8 cellular contexts compared by ENCODE assay signal in the genomic region with DNA sequence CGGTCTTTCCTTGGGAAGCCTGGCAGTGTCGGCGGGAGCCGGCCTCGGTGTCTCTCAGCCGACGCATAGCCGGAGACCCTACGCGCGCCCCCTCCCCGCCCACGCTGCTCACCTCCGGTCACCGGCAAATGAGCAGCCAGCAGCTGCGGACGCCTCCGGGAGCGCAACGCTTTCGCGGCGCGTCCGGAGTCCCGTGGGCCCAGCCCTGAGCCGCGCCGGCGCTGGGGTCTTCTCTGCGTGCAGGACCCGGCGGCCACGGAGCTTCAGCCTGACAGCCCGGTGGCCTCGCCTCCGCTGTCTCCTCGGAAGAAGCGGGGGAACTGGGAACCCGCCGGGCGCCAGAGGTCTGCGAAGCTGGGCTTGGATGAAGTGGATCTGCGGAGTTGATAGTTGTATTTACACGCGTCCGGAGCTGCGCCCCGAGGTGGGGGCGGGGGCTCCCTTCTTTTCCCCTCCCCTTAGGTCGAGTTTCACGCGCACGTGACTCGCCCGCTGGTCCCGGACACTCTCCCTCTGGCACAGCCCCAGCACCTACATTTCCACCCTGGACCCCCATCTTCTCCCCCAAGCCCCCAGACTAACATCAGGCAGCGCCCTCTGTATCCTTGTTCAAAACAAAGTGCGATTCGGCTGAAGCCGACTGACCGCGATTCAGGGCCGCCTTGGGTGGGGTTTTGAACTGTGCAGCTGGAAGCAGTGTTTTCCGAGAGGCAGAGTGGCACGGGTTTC. TPM values are rescaled to one million over a fixed set of nuclear protein-coding genes. Genes with fewer than 3 reads are reported as not detected.
DNase-seq lines count a peak whose midpoint lies in the region; ATAC-seq, FAIRE-seq and TF ChIP-seq lines count a peak whose summit lies in the region.

A gene (minus strand): TSS at position 371 of the 729 bp plus-strand sequence. CDS start 1,591 bp downstream, outside the sequence.

- peak; percentile 69 for DNase-seq in GM10266 (ENCODE audit: extremely low spot score)
- peak; percentile 57 to 68 for DNase-seq in activated CD4-positive, alpha-beta T cell treated with anti-CD3 and anti-CD28 coated beads, Interleukin-2, amount 50 U/mL, for 48 hours
- DNase-seq in epithelial cell of proximal tubule (ENCODE audit: low read depth) = no peak
- DNase-seq in naive thymus-derived CD4-positive, alpha-beta T cell = peak in 2 of 9 donors; percentile 17 to 54
- peak; percentile 58 for DNase-seq in transverse colon
- DNase-seq in D721Med (ENCODE audit: insufficient read length, low spot score) = no peak

- in situ Hi-C loops in transverse colon (cut with MboI; ENCODE audit: low pct_ligation_motif_present in 1 of 4, low pct_unique_long_range_greater_than_20kb in 1 of 4, low sequenced_read_pairs in 3 of 4) = no loop called here

- peaks cover 4% of the 10 kb centered on the region for H4K20me1 ChIP-seq in Loucy (ENCODE audit: insufficient read depth, low read length, poor library complexity, severe bottlenecking)

- peak within 1 kb of the TSS; percentile 69 to 93 (median 78) for H3K27ac Mint-ChIP-seq in naive thymus-derived CD4-positive, alpha-beta T cell

- 0% methylated on average over 43 of the region's 66 CpGs; no CpG with 5 or more reads in 1 of the 2 donors for WGBS in transverse colon (ENCODE audit: low coverage in 1 of 2), 2 donors

- peak within 1 kb of the TSS; percentile 95 to 99 (median 98) for H3K4me3 Mint-ChIP-seq in naive thymus-derived CD4-positive, alpha-beta T cell

- peaks cover 0 to 10% (median 0%) of the 10 kb centered on the region in 5 donors for H3K27me3 Mint-ChIP-seq in naive thymus-derived CD4-positive, alpha-beta T cell

- H3K36me3 Mint-ChIP-seq in naive thymus-derived CD4-positive, alpha-beta T cell = no peaks in the 10 kb centered on the region

- no peaks in the 10 kb centered on the region for H3K9me3 Mint-ChIP-seq in naive thymus-derived CD4-positive, alpha-beta T cell

- TF ChIP-seq CTCF in GM10266 (IDR thresholded peaks at IDR 0.05; ENCODE audit: control insufficient read depth, insufficient read depth, low read depth, missing control alignments) (no peak), Loucy (conservative IDR thresholded peaks at IDR 0.05; ENCODE audit: low read length) (no peak; the same call in 1 of the 2 replicates), epithelial cell of proximal tubule (conservative IDR thresholded peaks at IDR 0.05; ENCODE audit: low read depth, low read length) (peak; percentile 10), transverse colon (IDR thresholded peaks at IDR 0.05) (no peak), D721Med (IDR thresholded peaks at IDR 0.05; ENCODE audit: insufficient read depth, missing control alignments) (no peak)

- H3K4me2 ChIP-seq in Loucy (ENCODE audit: low read depth, low read length, poor library complexity, severe bottlenecking) = peak within 1 kb of the TSS; percentile 96

- no peaks in the 10 kb centered on the region for H3K9me3 ChIP-seq in Loucy (ENCODE audit: insufficient read depth, low read depth, low read length)
- H3K9me3 ChIP-seq in naive thymus-derived CD4-positive, alpha-beta T cell (ENCODE audit: control insufficient read depth in 2 of 3, low read length in 3 of 3) = no peaks in the 10 kb centered on the region
- H3K9me3 ChIP-seq in transverse colon = no peaks in the 10 kb centered on the region

- H3K36me3 ChIP-seq in Loucy (ENCODE audit: insufficient read depth, low read length) = no peaks in the 10 kb centered on the region
- H3K36me3 ChIP-seq in naive thymus-derived CD4-positive, alpha-beta T cell (ENCODE audit: control insufficient read depth in 2 of 3, insufficient read depth in 3 of 3, low read length in 3 of 3) = peaks cover 0 to 12% (median 0%) of the 10 kb centered on the region in 3 experiments
- H3K36me3 ChIP-seq in transverse colon = no peaks in the 10 kb centered on the region

- H3K27ac ChIP-seq in naive thymus-derived CD4-positive, alpha-beta T cell (ENCODE audit: low read depth, low read length) = peak within 1 kb of the TSS; percentile 63
- H3K27ac ChIP-seq in transverse colon = peak within 1 kb of the TSS; percentile 60 to 80 (median 67)

- H3K4me1 Mint-ChIP-seq in naive thymus-derived CD4-positive, alpha-beta T cell = peaks cover 19 to 31% (median 29%) of the 10 kb centered on the region in 7 donors

- no peak for FAIRE-seq in D721Med (lab: Jason Lieb, UNC)

- peaks cover 40% of the 10 kb centered on the region for H3K4me1 ChIP-seq in Loucy (ENCODE audit: insufficient read depth, low read length, poor library complexity, severe bottlenecking)
- peaks cover 5 to 7% of the 10 kb centered on the region in 2 donors for H3K4me1 ChIP-seq in naive thymus-derived CD4-positive, alpha-beta T cell (ENCODE audit: control insufficient read depth in 2 of 2, insufficient read depth in 2 of 2, low read length in 2 of 2)
- peaks cover 11 to 26% (median 20%) of the 10 kb centered on the region in 4 donors for H3K4me1 ChIP-seq in transverse colon

- H2AFZ ChIP-seq in Loucy (ENCODE audit: low read length) = peak within 1 kb of the TSS; percentile 97

- H3K27me3 ChIP-seq in Loucy (ENCODE audit: insufficient read depth, low read length, poor library complexity, severe bottlenecking) (no peaks in the 10 kb centered on the region), transverse colon (no peaks in the 10 kb centered on the region)
- no peaks in the 10 kb centered on the region for H3K27me3 ChIP-seq in naive thymus-derived CD4-positive, alpha-beta T cell (ENCODE audit: control insufficient read depth in 2 of 2, insufficient read depth in 2 of 2, low read length in 2 of 2)

- intact Hi-C loops in naive thymus-derived CD4-positive, alpha-beta T cell (cut with micrococcal nuclease) = loop anchor here in 1 of 2 donors (1.0 to 2.0 kb wide), 2 partner anchors 12 to 57 kb away; no protein-coding TSS in a partner anchor
- intact Hi-C loops in transverse colon (cut with DNase I; ENCODE audit: low total_unique reads) = no loop called here

- peaks cover 32% of the 10 kb centered on the region for H3K79me2 ChIP-seq in Loucy (ENCODE audit: insufficient read depth, low read length)

- POLR2A ChIA-PET in naive thymus-derived CD4-positive, alpha-beta T cell (lab: Charles Lee) = interaction anchor here (0.6 to 3.1 kb wide), 7 partner anchors 9 to 191 kb away, joined by 3 to 12 read pairs (median 4); a partner anchor contains a TSS

- ATAC-seq in GM21723 (IDR thresholded peaks at IDR 0.05; ENCODE audit: unreplicated experiment) = peak; percentile 53
- peak; percentile 33 for ATAC-seq in naive thymus-derived CD4-positive, alpha-beta T cell

- H3K9me2 ChIP-seq in Loucy (replicated peaks; ENCODE audit: low read depth, low read length) = no peaks in the 10 kb centered on the region

- TF ChIP-seq POLR2A in transverse colon (IDR thresholded peaks at IDR 0.05) = no peak

- CTCF ChIA-PET in naive thymus-derived CD4-positive, alpha-beta T cell (lab: Charles Lee) = interaction anchor here (0.9 to 5.3 kb wide), 4 partner anchors 9 to 129 kb away, joined by 3 to 43 read pairs (median 20); no protein-coding TSS in a partner anchor

- peak within 1 kb of the TSS; percentile 84 for H3K9ac ChIP-seq in Loucy (ENCODE audit: low read depth, low read length, poor library complexity, severe bottlenecking)

- 0 out of 2 replicates have a peak, but pooled peaks cover 12% of the 10 kb centered on the region for H3F3A ChIP-seq in Loucy (ENCODE audit: low read depth)

- no peak for TF ChIP-seq EP300 in transverse colon (IDR thresholded peaks at IDR 0.05; ENCODE audit: low read depth)

- H3K4me3 ChIP-seq in Loucy (ENCODE audit: low read length, poor library complexity, severe bottlenecking) (peak within 1 kb of the TSS; percentile 98), epithelial cell of proximal tubule (ENCODE audit: low read depth, low read length) (peak within 1 kb of the TSS; percentile 76), transverse colon (peak within 1 kb of the TSS; percentile 56 to 95 (median 84))
- peak within 1 kb of the TSS; percentile 63 for H3K4me3 ChIP-seq in naive thymus-derived CD4-positive, alpha-beta T cell (ENCODE audit: low read length)

RNA-seq across cellular contexts. Expression of the gene that starts here (rescaled TPM):
- 3.6 and 9.0 TPM in 2 replicates for total RNA-seq in epithelial cell of proximal tubule
- 10 to 100 TPM; 10.1 to 19.2 (median 16.3) TPM for total RNA-seq in naive thymus-derived CD4-positive, alpha-beta T cell
- polyA plus RNA-seq in naive thymus-derived CD4-positive, alpha-beta T cell = 10 to 100 TPM; 12.7 to 15.4 TPM
- 10 to 100 TPM in 3 of 4 donors, 1 to 10 TPM in 1; 7.5 to 30.4 (median 15.2) TPM for total RNA-seq in transverse colon

Comparison
In these comparisons a context has a peak if more than half of its experiments do, and no peak if none do; other contexts are left out.
1. DNase-seq: peak in GM10266 (single experiment), activated CD4-positive, alpha-beta T cell treated with anti-CD3 and anti-CD28 coated beads, Interleukin-2, amount 50 U/mL, for 48 hours (2 of 2) and transverse colon (single experiment); none in epithelial cell of proximal tubule (single experiment) and D721Med (single experiment).
2. Peak in every context shown above with its lines, with median percentiles within 50 percentile points of each other: H3K4me3 ChIP-seq.